8 cellular contexts compared by ENCODE assay signal in genomic region chr2:20224716-20225293, GRCh38. TPM values are rescaled to one million over a fixed set of nuclear protein-coding genes. Genes with fewer than 3 reads are reported as not detected.
A peak's percentile ranks its signal among the peaks of the same experiment; 100 is the strongest.
DNase-seq lines count a peak whose midpoint lies in the region; ATAC-seq, FAIRE-seq and TF ChIP-seq lines count a peak whose summit lies in the region.

SDC1 (minus strand) TSS chr2:20225130; CDS start chr2:20224867, 263 bp downstream.

- H3K36me3 ChIP-seq in OCI-LY3 (replicated peaks; ENCODE audit: low read depth, low read length) = no peaks in the 10 kb centered on the region
- H3K36me3 ChIP-seq in HepG2 (replicated peaks in 1 of 2; ENCODE audit: control insufficient read depth in 1 of 2, insufficient read depth in 2 of 2, low read length in 2 of 2) = peaks cover 0 to 2% of the 10 kb centered on the region in 2 experiments; a peak in 1 of 5 replicates
- H3K36me3 ChIP-seq in testis (ENCODE audit: low read depth, missing control alignments) = no peaks in the 10 kb centered on the region

- peak within 1 kb of the TSS; percentile 93 for H2AFZ ChIP-seq in OCI-LY3 (ENCODE audit: low read depth, low read length)
- H2AFZ ChIP-seq in HepG2 (ENCODE audit: low read length) = peak within 1 kb of the TSS; percentile 28

- peak within 1 kb of the TSS; percentile 59 for H3K4me3 Mint-ChIP-seq in activated CD4-positive, alpha-beta T cell treated with anti-CD3 and anti-CD28 coated beads, Interleukin-2, amount 10 ng/mL, durations not matched to agents 7 days and 5 days

- BruUV-seq in HepG2 (replicated peaks; lab: Mats Ljungman, UMichigan) = no TSS peak

- H3K4me1 ChIP-seq in OCI-LY3 (ENCODE audit: low read length) = peaks cover 8% of the 10 kb centered on the region
- peaks cover 45% of the 10 kb centered on the region for H3K4me1 ChIP-seq in HepG2 (ENCODE audit: insufficient read depth, low read length)
- peaks cover 10% of the 10 kb centered on the region for H3K4me1 ChIP-seq in testis

- TF ChIP-seq CTCF in OCI-LY3 (IDR thresholded peaks at IDR 0.05; ENCODE audit: low read depth, low read length) (no peak), choroid plexus epithelial cell (conservative IDR thresholded peaks at IDR 0.05; ENCODE audit: low read depth, low read length) (no peak), HepG2 (CRISPR knock-in tag; IDR thresholded peaks at IDR 0.05) (no peak; the same call in 1 of the 2 replicates), testis (IDR thresholded peaks at IDR 0.05) (no peak)

- in situ Hi-C loops in HepG2 (cut with HindIII; ENCODE audit: extremely low pct_ligation_motif_present, low pct_unique_long_range_greater_than_20kb) = loop anchor here (5.0 kb wide), 2 partner anchors 38 to 88 kb away; no protein-coding TSS in a partner anchor

- TF ChIP-seq POLR2A in HepG2 (IDR thresholded peaks at IDR 0.05; ENCODE audit: insufficient read depth in 1 of 2, low read depth in 2 of 2, low read length in 2 of 2) (no peak), testis (IDR thresholded peaks at IDR 0.05) (no peak)

- no peaks in the 10 kb centered on the region for H3K79me2 ChIP-seq in OCI-LY3 (ENCODE audit: low read length)
- peaks cover 41% of the 10 kb centered on the region for H3K79me2 ChIP-seq in HepG2 (ENCODE audit: insufficient read depth, low read length)

- H3K27ac Mint-ChIP-seq in activated CD4-positive, alpha-beta T cell treated with anti-CD3 and anti-CD28 coated beads, Interleukin-2, amount 10 ng/mL, durations not matched to agents 7 days and 5 days = no peak within 1 kb of the TSS

- no peak for DNase-seq in activated CD4-positive, alpha-beta T cell treated with anti-CD3 and anti-CD28 coated beads, Interleukin-2, amount 10 ng/mL, durations not matched to agents 7 days and 5 days
- no peak for DNase-seq in activated CD4-positive, alpha-beta T cell treated with anti-CD3 and anti-CD28 coated beads, Interleukin-2, amount 50 U/mL, for 4 hours
- DNase-seq in choroid plexus epithelial cell (ENCODE audit: low read depth) = peak; percentile 62
- DNase-seq in HepG2 (ENCODE audit: low spot score) = no peak
- DNase-seq in testis = peak; percentile 53
- no peak for DNase-seq in MV-4-11 (lab: John Stamatoyannopoulos, UW)

- CTCF ChIA-PET in activated CD4-positive, alpha-beta T cell treated with anti-CD3 and anti-CD28 coated beads, Interleukin-2, amount 10 ng/mL, durations not matched to agents 7 days and 5 days (lab: Charles Lee) = interaction anchor here (0.6 to 1.4 kb wide), 4 partner anchors 11 to 230 kb away, joined by 3 to 4 read pairs (median 4); no protein-coding TSS in a partner anchor
- CTCF ChIA-PET in HepG2 (lab: Yijun Ruan, JAX; ENCODE audit: low intra/inter-chr PET ratio, low total read pairs) = interaction anchor here (0.7 to 2.3 kb wide), 4 partner anchors 34 to 121 kb away, joined by 3 to 18 read pairs (median 7); no protein-coding TSS in a partner anchor

- peaks cover 11% of the 10 kb centered on the region for H3K4me1 Mint-ChIP-seq in activated CD4-positive, alpha-beta T cell treated with anti-CD3 and anti-CD28 coated beads, Interleukin-2, amount 10 ng/mL, durations not matched to agents 7 days and 5 days

- 1% methylated on average over 27 of the region's 65 CpGs for WGBS in HepG2 (ENCODE audit: low lambda C conversion rate)
- 0 to 2% methylated on average over 25 to 51 of the region's 65 CpGs for WGBS in testis, 2 donors

- POLR2A ChIA-PET in activated CD4-positive, alpha-beta T cell treated with anti-CD3 and anti-CD28 coated beads, Interleukin-2, amount 10 ng/mL, durations not matched to agents 7 days and 5 days (lab: Charles Lee) = no interaction called here
- POLR2A ChIA-PET in HepG2 (lab: Yijun Ruan, JAX) = interaction anchor here (0.6 to 6.4 kb wide), 38 partner anchors 8 to 371 kb away, joined by 3 to 94 read pairs (median 5); partner anchors contain the start of genes RHOB and WDR35

- intact Hi-C loops in HepG2 (cut with micrococcal nuclease; ENCODE audit: unreplicated experiment) = loop anchor here (1.0 to 5.0 kb wide), 4 partner anchors 41 to 268 kb away; no protein-coding TSS in a partner anchor
- intact Hi-C loops in testis (cut with DNase I; ENCODE audit: low total_unique reads) = loop anchor here (10.0 kb wide), 1 partner anchor 90 kb away; no protein-coding TSS in a partner anchor

- H3K4me3 ChIP-seq in OCI-LY3 (ENCODE audit: low read length) (peak within 1 kb of the TSS; percentile 90), choroid plexus epithelial cell (ENCODE audit: low read depth, low read length) (peak within 1 kb of the TSS; percentile 64), HepG2 (replicated peaks in 1 of 3; ENCODE audit: insufficient read depth in 1 of 3, low read depth in 2 of 3, low read length in 3 of 3) (peak within 1 kb of the TSS; percentile 77 to 81 (median 77)), testis (peak within 1 kb of the TSS; percentile 51 to 61)

- FAIRE-seq in HepG2 (lab: Jason Lieb, UNC) = no peak

- H3K9me3 ChIP-seq in OCI-LY3 (ENCODE audit: insufficient read depth, low read length) (no peaks in the 10 kb centered on the region), HepG2 (ENCODE audit: low read length) (no peaks in the 10 kb centered on the region), testis (no peaks in the 10 kb centered on the region)

- H3K27me3 Mint-ChIP-seq in activated CD4-positive, alpha-beta T cell treated with anti-CD3 and anti-CD28 coated beads, Interleukin-2, amount 10 ng/mL, durations not matched to agents 7 days and 5 days = peaks cover 65% of the 10 kb centered on the region

- no peaks in the 10 kb centered on the region for H3K9me3 Mint-ChIP-seq in activated CD4-positive, alpha-beta T cell treated with anti-CD3 and anti-CD28 coated beads, Interleukin-2, amount 10 ng/mL, durations not matched to agents 7 days and 5 days

- peak within 1 kb of the TSS; percentile 95 for H3K4me2 ChIP-seq in OCI-LY3 (ENCODE audit: low read length)
- H3K4me2 ChIP-seq in HepG2 (ENCODE audit: low read depth, low read length) = peak within 1 kb of the TSS; percentile 93

- TF ChIP-seq EP300 in HepG2 (IDR thresholded peaks at IDR 0.05; ENCODE audit: low read depth in 2 of 2, low read length in 2 of 2) (no peak), HepG2 (CRISPR knock-in tag; IDR thresholded peaks at IDR 0.05; ENCODE audit: borderline replicate concordance) (no peak)

- peak within 1 kb of the TSS; percentile 68 for H3K9ac ChIP-seq in OCI-LY3 (ENCODE audit: low read length)
- H3K9ac ChIP-seq in HepG2 (ENCODE audit: insufficient read depth, low read depth, low read length) = peak within 1 kb of the TSS; percentile 82

- ATAC-seq in HG02885 (IDR thresholded peaks at IDR 0.05; ENCODE audit: poor library complexity, unreplicated experiment) (peak; percentile 25), HepG2 (peak; percentile 71)

- no peaks in the 10 kb centered on the region for H3K36me3 Mint-ChIP-seq in activated CD4-positive, alpha-beta T cell treated with anti-CD3 and anti-CD28 coated beads, Interleukin-2, amount 10 ng/mL, durations not matched to agents 7 days and 5 days (ENCODE audit: low read depth)

- H3K27ac ChIP-seq in OCI-LY3 (ENCODE audit: low read length) = no peak within 1 kb of the TSS
- H3K27ac ChIP-seq in HepG2 (ENCODE audit: extremely low read length, insufficient read depth, low read length) = peak within 1 kb of the TSS; percentile 73
- H3K27ac ChIP-seq in testis = peak within 1 kb of the TSS; percentile 56 to 59

- TF ChIP-seq RAD21 in HepG2 (CRISPR knock-in tag; IDR thresholded peaks at IDR 0.05) = no peak; the same call in 1 of the 2 replicates

- H3K27me3 ChIP-seq in OCI-LY3 (ENCODE audit: low read depth, low read length) (peaks cover 27% of the 10 kb centered on the region), HepG2 (ENCODE audit: control insufficient read depth in 1 of 2, insufficient read depth in 2 of 2, low read length in 2 of 2) (no peaks in the 10 kb centered on the region), testis (no peaks in the 10 kb centered on the region)

- no peaks in the 10 kb centered on the region for H4K20me1 ChIP-seq in OCI-LY3 (ENCODE audit: insufficient read depth, low read length)
- H4K20me1 ChIP-seq in HepG2 (ENCODE audit: insufficient read depth, low read length) = no peaks in the 10 kb centered on the region

TF ChIP-seq in HepG2, 621 proteins besides CTCF, POLR2A, EP300 and RAD21 (continues in another document):
- TF ChIP-seq RORA (CRISPR knock-in tag; IDR thresholded peaks at IDR 0.05) (no peak), EEA1 (CRISPR knock-in tag; IDR thresholded peaks at IDR 0.05; ENCODE audit: borderline replicate concordance) (no peak; the same call in 1 of the 2 replicates), ZNF501 (CRISPR knock-in tag; IDR thresholded peaks at IDR 0.05) (no peak), PAF1 (CRISPR knock-in tag; IDR thresholded peaks at IDR 0.05) (no peak)

RNA-seq across cellular contexts. Expression of gene SDC1, which starts in this region (rescaled TPM):
- total RNA-seq in activated CD4-positive, alpha-beta T cell treated with anti-CD3 and anti-CD28 coated beads, Interleukin-2, amount 10 ng/mL, durations not matched to agents 7 days and 5 days = under 1 TPM in 1 of 2 experiments, not detected in 1; 0.19 TPM
- total RNA-seq in HepG2 (2016; rRNA removed; fragmentation: Illumina TruSeq; extraction: Trizol) = 47.5 and 119 TPM in 2 replicates
- 9.3 and 11.1 TPM in 2 replicates for total RNA-seq in HepG2 (2016; cell fraction: cytosol; rRNA removed; fragmentation: Illumina TruSeq; extraction: Trizol; ENCODE audit: low read depth)
- total RNA-seq in HepG2 (2016; cell fraction: insoluble cytoplasmic fraction; rRNA removed; fragmentation: Illumina TruSeq; extraction: Trizol) = 45.4 and 119 TPM in 2 replicates
- total RNA-seq in HepG2 (2016; cell fraction: membrane; rRNA removed; fragmentation: Illumina TruSeq; extraction: Trizol) = 27.4 and 30.5 TPM in 2 replicates
- 90.3 and 111 TPM in 2 replicates for total RNA-seq in HepG2 (2016; cell fraction: nucleus; rRNA removed; fragmentation: Illumina TruSeq; extraction: Trizol)
- polyA plus RNA-seq in HepG2 (2011; rRNA removed) = 108 and 113 TPM in 2 replicates
- polyA plus RNA-seq in HepG2 (2011; cell fraction: cytosol; rRNA removed) = 78.7 and 130 TPM in 2 replicates
- 66.7 and 76.2 TPM in 2 replicates for polyA plus RNA-seq in HepG2 (2011; cell fraction: nucleus; rRNA removed)
- 44.8 and 48.6 TPM in 2 replicates for polyA plus RNA-seq in HepG2 (2012)
- 8.7 TPM in 2 replicates for polyA plus RNA-seq in HepG2 (2016; cell fraction: cytosol; fragmentation: Illumina TruSeq; extraction: Trizol; ENCODE audit: low read depth)
- polyA plus RNA-seq in HepG2 (2016; cell fraction: insoluble cytoplasmic fraction; fragmentation: Illumina TruSeq; extraction: Trizol; ENCODE audit: low read depth) = 49.7 and 54.3 TPM in 2 replicates
- polyA plus RNA-seq in HepG2 (2016; cell fraction: membrane; fragmentation: Illumina TruSeq; extraction: Trizol; ENCODE audit: low read depth) = 17.8 and 18.0 TPM in 2 replicates
- polyA plus RNA-seq in HepG2 (2016; cell fraction: nucleus; fragmentation: Illumina TruSeq; extraction: Trizol; ENCODE audit: insufficient read depth, low read depth) = 156 and 173 TPM in 2 replicates
- 13.0 and 159 TPM in 2 replicates for polyA minus RNA-seq in HepG2 (2011; rRNA and poly(A)+ RNA removed; ENCODE audit: low replicate concordance)
- 69.2 and 73.2 TPM in 2 replicates for polyA minus RNA-seq in HepG2 (2011; cell fraction: cytosol; rRNA and poly(A)+ RNA removed)
- 14.8 and 16.3 TPM in 2 replicates for polyA minus RNA-seq in HepG2 (2011; cell fraction: nucleus; rRNA and poly(A)+ RNA removed)
- 1 to 10 TPM; 8.7 to 9.2 TPM for total RNA-seq in testis
- 11.9 TPM for polyA plus RNA-seq in testis (ENCODE audit: insufficient read depth, low read depth, low replicate concordance)

Comparison
In these comparisons a context has a peak if more than half of its experiments do, and no peak if none do; other contexts are left out.
1. DNase-seq: peak in choroid plexus epithelial cell (single experiment) and testis (single experiment); none in activated CD4-positive, alpha-beta T cell treated with anti-CD3 and anti-CD28 coated beads, Interleukin-2, amount 10 ng/mL, durations not matched to agents 7 days and 5 days (single experiment), activated CD4-positive, alpha-beta T cell treated with anti-CD3 and anti-CD28 coated beads, Interleukin-2, amount 50 U/mL, for 4 hours (0 of 2), HepG2 (single experiment) and MV-4-11 (single experiment).
2. Peak in every context shown above with its lines, with median percentiles within 50 percentile points of each other: H3K4me3 ChIP-seq.